Comparison of ENCODE assay signal across 25 cellular contexts in the genomic region with DNA sequence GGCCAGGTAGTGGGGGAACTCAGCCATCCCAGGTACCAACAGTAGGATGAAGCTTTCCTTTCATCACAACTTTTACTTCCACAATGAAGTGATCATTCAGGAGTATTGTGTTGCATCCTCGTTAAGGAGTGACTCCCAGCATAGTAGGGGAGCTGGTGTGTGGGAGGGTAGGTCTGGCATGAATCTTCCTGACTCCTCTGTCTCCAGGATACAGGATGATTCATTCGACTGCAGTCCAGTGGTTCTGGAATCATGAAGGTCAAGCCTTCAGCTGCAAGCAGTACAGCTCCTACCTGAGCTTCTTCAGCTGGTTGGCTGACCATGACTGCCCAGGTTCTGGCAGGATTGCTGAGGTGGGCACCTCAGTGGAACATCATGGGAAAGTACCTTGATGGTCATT.
"Had no signal": no experiment of that assay in that cellular context is flagged by ENCODE, and none has a peak within 500 bp of the region (broad histone marks: within the 10 kb centered on the region; RNA-seq: fewer than 3 reads in every experiment).

No MANE protein-coding gene starts in this region.

- H3K4me1 ChIP-seq: left ventricle myocardium inferior, right atrium auricular region, right lobe of liver, testis, thyroid gland, transverse colon, upper lobe of left lung, vagina had no signal

- H3K27me3 ChIP-seq: ovary, right atrium auricular region, right lobe of liver, testis, thyroid gland, transverse colon, upper lobe of left lung, vagina had no signal

- H3K27ac ChIP-seq: left ventricle myocardium inferior, ovary, right atrium auricular region, right lobe of liver, testis, thyroid gland, transverse colon, upper lobe of left lung, vagina had no signal

- H3K36me3 ChIP-seq: left ventricle myocardium inferior, ovary, right atrium auricular region, right lobe of liver, thyroid gland, transverse colon, upper lobe of left lung, vagina had no signal

- H3K9me3 ChIP-seq: left ventricle myocardium inferior, ovary, right atrium auricular region, right lobe of liver, testis, thyroid gland, transverse colon, upper lobe of left lung, vagina had no signal

- DNase-seq: hypothalamus; immature natural killer cell; kidney; left ventricle myocardium inferior; mesendoderm; naive thymus-derived CD4-positive, alpha-beta T cell; ovary; right lobe of liver; stimulated activated CD4-positive, alpha-beta T cell treated with anti-CD3 and anti-CD28 coated beads, Interleukin-1b, Interleukin-23, amount 100 ng/mL, for 48 hours; stimulated activated CD4-positive, alpha-beta T cell treated with anti-CD3 and anti-CD28 coated beads, Interleukin-2, amount 100 ng/mL, for 48 hours; stimulated activated CD4-positive, alpha-beta T cell treated with anti-CD3 and anti-CD28 coated beads, Interleukin-4, amount 100 ng/mL, for 4 hours; stimulated activated CD8-positive, alpha-beta memory T cell treated with anti-CD3 and anti-CD28 coated beads, Interleukin-4, amount 100 ng/mL, for 48 hours; stimulated activated naive CD4-positive, alpha-beta T cell treated with Interleukin-2 at 50 U/mL for 16 hours; stimulated activated naive CD8-positive, alpha-beta T cell treated with anti-CD3 and anti-CD28 coated beads, Interleukin-15, amount 100 ng/mL, for 72 hours; substantia nigra; testis; thyroid gland; transverse colon had no signal

- H3K4me3 ChIP-seq: left ventricle myocardium inferior, lung, ovary, right atrium auricular region, right lobe of liver, smooth muscle cell, testis, thyroid gland, transverse colon, upper lobe of left lung, vagina had no signal

- ATAC-seq: naive thymus-derived CD4-positive, alpha-beta T cell; natural killer cell treated with Interleukin-12 subunit alpha and Interleukin-12 subunit beta and Interleukin-15 and Interleukin-18, amount 100 ng/mL, for 72 hours; right lobe of liver; stimulated activated memory B cell treated with anti-CD40 and anti-IgM and Interleukin-4, amounts not matched to agents 10 μg/mL and 1 μg/mL and 100 μg/mL, for 72 hours; stimulated activated naive CD8-positive, alpha-beta T cell treated with anti-CD3 and anti-CD28 coated beads, Interleukin-15, amount 100 ng/mL, for 72 hours had no signal
